9 cellular contexts compared by ENCODE assay signal in the genomic region with DNA sequence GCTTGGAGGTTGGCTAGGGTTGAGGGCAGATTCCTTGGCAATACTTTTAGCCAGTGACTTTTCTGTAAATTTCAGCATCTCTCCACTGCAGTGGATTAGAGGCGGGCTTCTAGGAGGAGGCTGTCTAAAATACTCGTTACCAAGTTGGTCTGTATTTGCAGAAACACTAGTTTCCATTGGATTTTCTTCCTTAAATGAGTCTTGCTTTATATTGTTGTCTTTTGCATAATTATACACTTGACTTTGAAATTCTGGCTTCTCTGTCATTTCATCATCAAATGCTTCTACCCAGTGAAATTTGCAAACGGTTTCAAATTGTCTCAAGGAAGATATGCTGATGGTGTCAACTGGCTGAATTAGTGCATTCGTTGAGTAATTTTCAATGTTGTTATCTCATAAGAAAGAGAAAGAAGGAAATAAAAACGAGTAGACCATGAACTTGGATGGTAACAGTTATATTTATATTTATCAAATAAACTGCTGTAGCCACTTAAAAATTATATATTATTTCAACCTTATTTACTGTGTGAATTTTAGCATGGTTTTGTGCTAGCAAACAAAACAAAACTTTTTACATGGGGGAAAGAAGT. TPM values are rescaled to one million over a fixed set of nuclear protein-coding genes. Genes with fewer than 3 reads are reported as not detected.
"Had no signal": no experiment of that assay in that cellular context is flagged by ENCODE, and none has a peak within 500 bp of the region (broad histone marks: within the 10 kb centered on the region; RNA-seq: fewer than 3 reads in every experiment).

No MANE protein-coding gene starts in this region.

- FAIRE-seq: H1, H54, HepG2 had no signal

- ATAC-seq: GM23338, HepG2 had no signal

- H2AFZ ChIP-seq: GM23338 had no signal

- H3K4me2 ChIP-seq: GM23338 had no signal

- H3K4me3 ChIP-seq: GM23338 had no signal

- H3K27ac ChIP-seq: HL-60 had no signal

- DNase-seq: H9, HCEC 1CT, KG1 had no signal

RNA-seq across cellular contexts. Expression of a gene that starts 10.8 kb away (rescaled TPM):
- polyA plus RNA-seq: GM23338, H1, IgD-negative memory B cell had no signal
